ENCODE assay signal across 14 cellular contexts in the genomic region with DNA sequence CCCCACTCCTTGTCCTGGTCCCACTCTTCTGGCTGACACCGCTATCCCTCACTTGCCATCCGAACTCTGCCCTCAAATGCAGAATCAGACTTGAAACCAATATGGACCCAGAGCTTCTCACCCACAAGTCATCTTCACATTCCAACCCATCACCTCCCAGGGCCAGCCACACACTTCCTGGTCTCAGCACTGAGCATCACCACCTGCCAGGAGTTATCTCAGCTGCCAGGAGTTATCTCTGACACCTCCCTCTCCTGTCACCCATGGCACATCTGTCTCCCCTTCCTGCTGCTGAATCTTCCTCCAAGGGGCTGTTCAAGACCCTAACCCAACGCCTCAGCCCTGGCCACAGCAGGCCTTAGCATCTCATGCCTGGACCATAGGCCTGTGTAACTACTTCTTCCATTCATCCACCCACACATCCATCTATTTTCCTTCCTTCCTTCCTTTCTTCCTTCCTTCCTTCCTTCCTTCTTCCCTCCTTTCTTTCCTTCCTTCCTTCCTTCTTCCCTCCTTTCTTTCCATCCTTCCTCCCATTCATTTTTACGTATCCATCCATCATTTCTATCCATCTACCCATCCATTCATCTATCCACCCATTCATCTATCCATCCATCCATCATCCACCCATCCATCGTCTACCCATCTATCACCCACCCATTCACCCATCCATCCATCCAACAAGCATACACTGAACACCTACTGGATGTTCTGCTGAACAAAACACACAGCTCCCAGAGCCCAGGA.
"Had no signal": no experiment of that assay in that cellular context is flagged by ENCODE, and none has a peak within 500 bp of the region (broad histone marks: within the 10 kb centered on the region; RNA-seq: fewer than 3 reads in every experiment).

No MANE protein-coding gene starts in this region.

- H2AFZ ChIP-seq: hepatocyte had no signal

- H3K4me3 ChIP-seq: colonic mucosa, hepatocyte, smooth muscle cell had no signal

- DNase-seq: colonic mucosa; dermis blood vessel endothelial cell; erythroblast; foreskin keratinocyte; naive thymus-derived CD4-positive, alpha-beta T cell; nephron progenitor cell; right cardiac atrium; stimulated activated CD4-positive, alpha-beta T cell treated with anti-CD3 and anti-CD28 coated beads, Interleukin-2, amount 100 ng/mL, for 48 hours; stimulated activated naive CD4-positive, alpha-beta T cell treated with Interleukin-2 at 50 U/mL for 16 hours; trophoblast cell had no signal

- H3K4me2 ChIP-seq: hepatocyte, smooth muscle cell had no signal

- H3K27me3 ChIP-seq: colonic mucosa, hepatocyte, neutrophil had no signal

- H3K4me1 ChIP-seq: colonic mucosa, foreskin keratinocyte had no signal

- ATAC-seq: foreskin keratinocyte; naive thymus-derived CD4-positive, alpha-beta T cell; right cardiac atrium had no signal

- H3K36me3 ChIP-seq: colonic mucosa, neutrophil had no signal

- H3K4me1 Mint-ChIP-seq: naive thymus-derived CD4-positive, alpha-beta T cell; nephron progenitor cell had no signal

- H3K27ac ChIP-seq: colonic mucosa, foreskin keratinocyte, hepatocyte, neutrophil had no signal

- H3K27ac Mint-ChIP-seq: naive thymus-derived CD4-positive, alpha-beta T cell; nephron progenitor cell had no signal

- H3K9me3 Mint-ChIP-seq: naive thymus-derived CD4-positive, alpha-beta T cell; nephron progenitor cell had no signal

- H3K36me3 Mint-ChIP-seq: naive thymus-derived CD4-positive, alpha-beta T cell had no signal

- H3K4me3 Mint-ChIP-seq: naive thymus-derived CD4-positive, alpha-beta T cell; nephron progenitor cell had no signal

- FAIRE-seq: endothelial cell of umbilical vein had no signal

- H3K27me3 Mint-ChIP-seq: naive thymus-derived CD4-positive, alpha-beta T cell had no signal

- H3K79me2 ChIP-seq: hepatocyte had no signal

- H3K9me3 ChIP-seq: colonic mucosa, neutrophil had no signal
